In genomic region chr7:22082553-22082885, GRCh38 we compare ENCODE assay signal across 7 cellular contexts.
DNase-seq lines count a peak whose midpoint lies in the region; ATAC-seq and TF ChIP-seq lines count a peak whose summit lies in the region.

No MANE protein-coding gene starts in this region.

- no peak overlapping the region for H3K56ac ChIP-seq in IMR-90 (ENCODE audit: extremely low read depth, insufficient read depth, low read length)

- POLR2A ChIA-PET in IMR-90 (lab: Charles Lee; ENCODE audit: unreplicated experiment), result no interaction called here

- TF ChIP-seq CTCF in IMR-90 (conservative IDR thresholded peaks at IDR 0.05; ENCODE audit: low read depth, low read length) (no peak), coronary artery (IDR thresholded peaks at IDR 0.05) (no peak)

- no peak overlapping the region for H2BK120ac ChIP-seq in IMR-90 (ENCODE audit: low read depth, low read length)

- dilution Hi-C loops in IMR-90 (cut with HindIII; ENCODE audit: low sequenced_read_pairs, unreplicated experiment), result no loop called here

- H3K27ac ChIP-seq in IMR-90 (ENCODE audit: insufficient read depth, low read length) (no peak overlapping the region), coronary artery (peak overlapping the region; percentile 68 to 92), muscle layer of duodenum (ENCODE audit: low read length) (no peak overlapping the region)

- H3K27me3 ChIP-seq in IMR-90 (ENCODE audit: control insufficient read depth, insufficient read depth, low read length) (no peaks in the 10 kb centered on the region; the same call in 1 of the 2 replicates), muscle layer of duodenum (ENCODE audit: low read depth, low read length) (no peaks in the 10 kb centered on the region)

- 0 out of 2 replicates have a peak overlapping the region, but pooled peaks have one; percentile 32 for H3K9ac ChIP-seq in IMR-90 (ENCODE audit: low read depth, low read length)

- intact Hi-C loops in IMR-90 (cut with micrococcal nuclease), result loop anchor here (1.0 to 5.0 kb wide), 5 partner anchors 575 to 1305 kb away; partner anchors contain the start of gene SP4

- no peaks in the 10 kb centered on the region for H3K79me1 ChIP-seq in IMR-90 (ENCODE audit: low read depth in 1 of 2, low read length in 2 of 2)

- H3K4me1 ChIP-seq in IMR-90 (ENCODE audit: control insufficient read depth, insufficient read depth, low read length) (no peaks in the 10 kb centered on the region), muscle layer of duodenum (ENCODE audit: control insufficient read depth in 1 of 2, insufficient read depth in 2 of 2, low read length in 2 of 2) (peaks cover 5 to 8% of the 10 kb centered on the region in 2 donors)

- H2BK20ac ChIP-seq in IMR-90 (ENCODE audit: low read depth, low read length), result no peak overlapping the region

- H4K20me1 ChIP-seq in IMR-90 (ENCODE audit: insufficient read depth, low read length), result no peaks in the 10 kb centered on the region

- no peak overlapping the region for H2AK5ac ChIP-seq in IMR-90 (ENCODE audit: low read depth, low read length)

- H4K5ac ChIP-seq in IMR-90 (ENCODE audit: low read depth, low read length), result no peak overlapping the region

- no peak overlapping the region for H4K8ac ChIP-seq in IMR-90 (ENCODE audit: low read depth in 2 of 2, low read length in 2 of 2)

- CTCF ChIA-PET in IMR-90 (lab: Yijun Ruan, JAX), result interaction anchor here (0.6 to 1.9 kb wide), 6 partner anchors 10 to 297 kb away, joined by 3 to 6 read pairs (median 3); no protein-coding TSS in a partner anchor

- H2AFZ ChIP-seq in IMR-90 (replicated peaks; ENCODE audit: low read length, poor library complexity), result peak overlapping the region; percentile 96

- no peaks in the 10 kb centered on the region for H3K36me3 ChIP-seq in IMR-90 (ENCODE audit: control insufficient read depth, insufficient read depth, low read length)
- no peaks in the 10 kb centered on the region for H3K36me3 ChIP-seq in muscle layer of duodenum (ENCODE audit: control insufficient read depth in 1 of 2, insufficient read depth in 2 of 2, low read length in 2 of 2)

- no peak overlapping the region for H3K23ac ChIP-seq in IMR-90 (ENCODE audit: low read depth, low read length)

- H3K9me1 ChIP-seq in IMR-90 (ENCODE audit: insufficient read depth, low read length), result no peaks in the 10 kb centered on the region

- H3K14ac ChIP-seq in IMR-90 (replicated peaks; ENCODE audit: low read depth, low read length), result no peak overlapping the region

- H3K18ac ChIP-seq in IMR-90 (ENCODE audit: low read depth, low read length), result no peak overlapping the region

- peak; percentile 7 for ATAC-seq in GM19397 (IDR thresholded peaks at IDR 0.05; ENCODE audit: unreplicated experiment)
- ATAC-seq in IMR-90 (ENCODE audit: low read depth), result peak; percentile 3

- TF ChIP-seq RAD21 in IMR-90 (IDR thresholded peaks at IDR 0.05; ENCODE audit: low read length), result no peak

- WGBS in IMR-90 (ENCODE audit: extremely low coverage in 2 of 2, insufficient read length in 1 of 2), 2 experiments, result 13% methylated on average over 3 of the region's 10 CpGs; no CpG with 5 or more reads in 1 of the 2 experiments

- in situ Hi-C loops in IMR-90 (cut with MboI; ENCODE audit: low sequenced_read_pairs), result no loop called here

- DNase-seq in IMR-90 (no peak), coronary artery (ENCODE audit: low spot score) (no peak), NCI-H2081 (lab: John Stamatoyannopoulos, UW) (no peak), NOMO-1 (lab: John Stamatoyannopoulos, UW; ENCODE audit: unreplicated experiment in 2 of 2) (no peak), NOMO-1 treated with dmso at 0.1 percent for 144 hours (lab: John Stamatoyannopoulos, UW; ENCODE audit: unreplicated experiment) (no peak)

- no peak overlapping the region for H4K91ac ChIP-seq in IMR-90 (ENCODE audit: insufficient read depth, low read depth, low read length)

- peak overlapping the region; percentile 92 for H3K4me2 ChIP-seq in IMR-90 (ENCODE audit: low read depth, low read length)

- no peak overlapping the region for H2BK15ac ChIP-seq in IMR-90 (ENCODE audit: low read depth, low read length)

- H2BK5ac ChIP-seq in IMR-90 (ENCODE audit: low read depth, low read length, poor library complexity, severe bottlenecking), result no peak overlapping the region

- no peak for TF ChIP-seq POLR2A in IMR-90 (IDR thresholded peaks at IDR 0.05; ENCODE audit: low read depth, low read length)

- H3K9me3 ChIP-seq in IMR-90 (ENCODE audit: control insufficient read depth, insufficient read depth, low read length) (no peaks in the 10 kb centered on the region), muscle layer of duodenum (ENCODE audit: control insufficient read depth in 1 of 2, low read length in 2 of 2) (no peaks in the 10 kb centered on the region)

- peak overlapping the region; percentile 70 for H3K4me3 ChIP-seq in IMR-90 (ENCODE audit: insufficient read depth, low read depth, low read length)
- peak overlapping the region; percentile 86 for H3K4me3 ChIP-seq in coronary artery
- H3K4me3 ChIP-seq in muscle layer of duodenum (ENCODE audit: low read depth in 1 of 2, low read length in 2 of 2), result peak overlapping the region; percentile 77 to 85

- peak overlapping the region; percentile 74 for H2AK9ac ChIP-seq in IMR-90 (replicated peaks; ENCODE audit: low read depth, low read length, poor library complexity)

- H3K4ac ChIP-seq in IMR-90 (ENCODE audit: low read depth, low read length), result no peak overlapping the region

- BruUV-seq in IMR-90 (replicated peaks; lab: Mats Ljungman, UMichigan), result no TSS peak

TF ChIP-seq in IMR-90, 13 proteins besides CTCF, POLR2A, EP300 and RAD21:
- TF ChIP-seq NFE2L2 (IDR thresholded peaks at IDR 0.05; ENCODE audit: low read depth, low read length) (no peak), USF2 (IDR thresholded peaks at IDR 0.05; ENCODE audit: low read depth, low read length) (0 out of 2 replicates have a peak, but pooled peaks have one; percentile 0)

Comparison
In these comparisons a context has a peak if more than half of its experiments do, and no peak if none do; other contexts are left out.
1. H3K27ac ChIP-seq: peak in coronary artery (2 of 2); none in IMR-90 (single experiment) and muscle layer of duodenum (single experiment).
2. Peak in every context shown above with its lines, with median percentiles within 50 percentile points of each other: H3K4me3 ChIP-seq.